ENCODE assay signal across 17 cellular contexts in genomic region chr1:10173582-10173981, GRCh38. TPM values are rescaled to one million over a fixed set of nuclear protein-coding genes. Genes with fewer than 3 reads are reported as not detected.
DNase-seq lines count a peak whose midpoint lies in the region; ATAC-seq and TF ChIP-seq lines count a peak whose summit lies in the region.
"Had no signal": no experiment of that assay in that cellular context is flagged by ENCODE, and none has a peak within 500 bp of the region (broad histone marks: within the 10 kb centered on the region; RNA-seq: fewer than 3 reads in every experiment).

No MANE protein-coding gene starts in this region.

- H3K79me2 ChIP-seq in OCI-LY3 (ENCODE audit: low read length) = no peaks in the 10 kb centered on the region
- no peaks in the 10 kb centered on the region for H3K79me2 ChIP-seq in smooth muscle cell (ENCODE audit: low read depth)

- H3K4me3 ChIP-seq in GM12865 (ENCODE audit: low read depth, low read length) = no peak overlapping the region
- H3K4me3 ChIP-seq in OCI-LY3 (ENCODE audit: low read length) = no peak overlapping the region
- no peak overlapping the region for H3K4me3 ChIP-seq in smooth muscle cell
- H3K4me3 ChIP-seq: GM23248, PC-9 had no signal

- H3K4me1 ChIP-seq in OCI-LY3 (ENCODE audit: low read length) (peaks cover 42% of the 10 kb centered on the region), smooth muscle cell (ENCODE audit: low read depth) (peaks cover 15% of the 10 kb centered on the region)

- DNase-seq in GM10248 (ENCODE audit: extremely low spot score) = peak; percentile 34
- peak; percentile 52 for DNase-seq in GM12865 (ENCODE audit: low read depth)
- peak; percentile 41 for DNase-seq in mesenteric fat pad (ENCODE audit: low spot score)
- DNase-seq in NCI-H1417 (lab: John Stamatoyannopoulos, UW) = no peak
- no peak for DNase-seq in omental fat pad (ENCODE audit: low spot score)
- no peak for DNase-seq in ecto neural progenitor cell (ENCODE audit: low spot score)
- DNase-seq in smooth muscle cell (lab: John Stamatoyannopoulos, UW; ENCODE audit: unreplicated experiment) = no peak
- DNase-seq: CD8-positive, alpha-beta T cell; DND-41; GDM1; GM23248; HFFc6; KG1; NCI-H1048; NCI-H446; PC-9 had no signal

- H3K27me3 ChIP-seq in OCI-LY3 (ENCODE audit: low read depth, low read length) = no peaks in the 10 kb centered on the region
- H3K27me3 ChIP-seq in smooth muscle cell (ENCODE audit: low read depth) = no peaks in the 10 kb centered on the region

- H3K9ac ChIP-seq in OCI-LY3 (ENCODE audit: low read length) (no peak overlapping the region; the same call in 1 of the 2 replicates), smooth muscle cell (ENCODE audit: low read depth) (no peak overlapping the region)
- H3K9ac ChIP-seq: GM23248 had no signal

- CTCF ChIA-PET in GM10248 (lab: Yijun Ruan, JAX) = interaction anchor here (1.0 to 3.6 kb wide), 2 partner anchors 11 to 36 kb away, joined by 3 to 14 read pairs; partner anchors contain the start of gene KIF1B

- 99% methylated on average over 10 of the region's 10 CpGs for WGBS in smooth muscle cell (ENCODE audit: low lambda C conversion rate)

- H3K36me3 ChIP-seq in OCI-LY3 (replicated peaks; ENCODE audit: low read depth, low read length) (peaks cover 21% of the 10 kb centered on the region), smooth muscle cell (ENCODE audit: low read depth) (no peaks in the 10 kb centered on the region)

- peaks cover 5% of the 10 kb centered on the region for H3F3A ChIP-seq in smooth muscle cell (ENCODE audit: low read depth)

- POLR2A ChIA-PET in GM10248 (lab: Yijun Ruan, JAX) = interaction anchor here (0.5 kb wide), 1 partner anchor 225 kb away, joined by 5 read pairs; no protein-coding TSS in a partner anchor

- H4K20me1 ChIP-seq in OCI-LY3 (ENCODE audit: insufficient read depth, low read length) (no peaks in the 10 kb centered on the region), smooth muscle cell (ENCODE audit: low read depth) (no peaks in the 10 kb centered on the region)

- H3K9me3 ChIP-seq in OCI-LY3 (ENCODE audit: insufficient read depth, low read length) (no peaks in the 10 kb centered on the region), smooth muscle cell (replicated peaks; ENCODE audit: low read depth) (no peaks in the 10 kb centered on the region)

- H3K27ac ChIP-seq in OCI-LY3 (ENCODE audit: low read length) (peak overlapping the region; percentile 14; the same call in 1 of the 2 replicates), smooth muscle cell (ENCODE audit: low read depth) (no peak overlapping the region)
- H3K27ac ChIP-seq: GM23248, PC-9 had no signal

- no peak for ATAC-seq in omental fat pad (ENCODE audit: low FRiP score)
- ATAC-seq: CD8-positive, alpha-beta T cell had no signal

- TF ChIP-seq CTCF in GM10248 (IDR thresholded peaks at IDR 0.05; ENCODE audit: control extremely low read depth, extremely low read depth, low read depth, missing control alignments) = no peak
- no peak for TF ChIP-seq CTCF in GM12865 (IDR thresholded peaks at IDR 0.05; ENCODE audit: insufficient read depth, low read depth, low read length, missing control alignments)
- TF ChIP-seq CTCF in OCI-LY3 (IDR thresholded peaks at IDR 0.05; ENCODE audit: low read depth, low read length) = peak; percentile 24
- no peak for TF ChIP-seq CTCF in omental fat pad (IDR thresholded peaks at IDR 0.05)
- TF ChIP-seq CTCF in smooth muscle cell (IDR thresholded peaks at IDR 0.05; ENCODE audit: borderline replicate concordance, insufficient read depth, poor library complexity, severe bottlenecking) = no peak

- H2AFZ ChIP-seq in OCI-LY3 (ENCODE audit: low read depth, low read length) = no peak overlapping the region
- no peak overlapping the region for H2AFZ ChIP-seq in smooth muscle cell (ENCODE audit: low read depth)
- H2AFZ ChIP-seq: GM23248, PC-9 had no signal

- H3K4me2 ChIP-seq in OCI-LY3 (ENCODE audit: low read length) = peak overlapping the region; percentile 20; the same call in 1 of the 2 replicates
- no peak overlapping the region for H3K4me2 ChIP-seq in smooth muscle cell
- H3K4me2 ChIP-seq: PC-9 had no signal

RNA-seq across cellular contexts. Expression of gene KIF1B, which starts 36.8 kb away (rescaled TPM):
- total RNA-seq in mesenteric fat pad (59.3 TPM), omental fat pad (10 to 100 TPM; 45.7 to 63.5 (median 52.1) TPM), smooth muscle cell (29.6 and 34.3 TPM in 2 replicates)
- polyA plus RNA-seq in smooth muscle cell = 9.1 and 15.1 TPM in 2 replicates

Comparison
In these comparisons a context has a peak if more than half of its experiments do, and no peak if none do; other contexts are left out.
1. DNase-seq: peak in GM10248 (single experiment), GM12865 (single experiment) and mesenteric fat pad (single experiment); none in NCI-H1417 (0 of 3), omental fat pad (single experiment), ecto neural progenitor cell (single experiment) and smooth muscle cell (single experiment).